ENCODE assay signal across 8 cellular contexts in genomic region chr5:128201065-128201926, GRCh38.
DNase-seq lines count a peak whose midpoint lies in the region; ATAC-seq and TF ChIP-seq lines count a peak whose summit lies in the region.

No MANE protein-coding gene starts in this region.

- H3K4me1 Mint-ChIP-seq in activated T-cell treated with anti-CD3 and anti-CD28 coated beads, Interleukin-2, amount 50 U/mL, for 72 hours (ENCODE audit: low read depth), result peaks cover 36% of the 10 kb centered on the region
- peaks cover 2 to 4% of the 10 kb centered on the region in 2 donors for H3K4me1 Mint-ChIP-seq in natural killer cell treated with Interleukin-12 subunit alpha and Interleukin-12 subunit beta and Interleukin-15 and Interleukin-18, amount 100 ng/mL, for 72 hours (ENCODE audit: low read depth in 2 of 2)

- no peaks in the 10 kb centered on the region for H3K79me2 ChIP-seq in PC-9 (ENCODE audit: low read depth)

- no peaks in the 10 kb centered on the region for H3K27me3 Mint-ChIP-seq in activated T-cell treated with anti-CD3 and anti-CD28 coated beads, Interleukin-2, amount 50 U/mL, for 72 hours (ENCODE audit: low read depth)
- H3K27me3 Mint-ChIP-seq in natural killer cell treated with Interleukin-12 subunit alpha and Interleukin-12 subunit beta and Interleukin-15 and Interleukin-18, amount 100 ng/mL, for 72 hours, result peaks cover 2 to 5% of the 10 kb centered on the region in 2 donors

- peak; percentile 71 for TF ChIP-seq CTCF in GM20000 (IDR thresholded peaks at IDR 0.05; ENCODE audit: extremely low read depth, missing control alignments)
- TF ChIP-seq CTCF in PC-9 (conservative IDR thresholded peaks at IDR 0.05), result peak; percentile 90
- peak; percentile 55 for TF ChIP-seq CTCF in fibroblast of mammary gland (conservative IDR thresholded peaks at IDR 0.05; ENCODE audit: control insufficient read depth, insufficient read depth, low read depth, low read length)

- no TSS peak for BruUV-seq in PC-9 (replicated peaks; lab: Mats Ljungman, UMichigan)

- H3K4me1 ChIP-seq in PC-9 (replicated peaks; ENCODE audit: insufficient read depth), result peaks cover 50% of the 10 kb centered on the region

- CTCF ChIA-PET in PC-9 (lab: Charles Lee), result interaction anchor here (0.5 to 1.0 kb wide), 2 partner anchors 323 to 637 kb away, joined by 4 read pairs; no protein-coding TSS in a partner anchor

- peak overlapping the region; percentile 81 for H3K4me2 ChIP-seq in PC-9

- H3K4me3 Mint-ChIP-seq in activated T-cell treated with anti-CD3 and anti-CD28 coated beads, Interleukin-2, amount 50 U/mL, for 72 hours, result peak overlapping the region; percentile 53 to 70
- no peak overlapping the region for H3K4me3 Mint-ChIP-seq in natural killer cell treated with Interleukin-12 subunit alpha and Interleukin-12 subunit beta and Interleukin-15 and Interleukin-18, amount 100 ng/mL, for 72 hours

- H3F3A ChIP-seq in PC-9 (ENCODE audit: insufficient read depth, low read depth), result peaks cover 42% of the 10 kb centered on the region

- peaks cover 8% of the 10 kb centered on the region; the same call in 1 of the 2 replicates for H3K9me3 ChIP-seq in PC-9 (ENCODE audit: insufficient read depth, low read depth)

- peak overlapping the region; percentile 60 for H2AFZ ChIP-seq in PC-9

- POLR2A ChIA-PET in PC-9 (lab: Charles Lee; ENCODE audit: unreplicated experiment), result interaction anchor here (0.7 kb wide), 1 partner anchor 187 kb away, joined by 3 read pairs; no protein-coding TSS in a partner anchor

- peak; percentile 86 to 87 for ATAC-seq in activated T-cell treated with anti-CD3 and anti-CD28 coated beads, Interleukin-2, amount 50 U/mL, for 72 hours (replicated peaks in 1 of 2)
- peak; percentile 89 to 91 for ATAC-seq in natural killer cell treated with Interleukin-12 subunit alpha and Interleukin-12 subunit beta and Interleukin-15 and Interleukin-18, amount 100 ng/mL, for 72 hours

- intact Hi-C loops in PC-9 (cut with micrococcal nuclease; ENCODE audit: unreplicated experiment), result loop anchor here (1.0 kb wide), 4 partner anchors 118 to 444 kb away; partner anchors contain the start of gene SLC12A2

- peaks cover 1 to 6% of the 10 kb centered on the region in 2 donors for H3K9me3 Mint-ChIP-seq in activated T-cell treated with anti-CD3 and anti-CD28 coated beads, Interleukin-2, amount 50 U/mL, for 72 hours
- no peaks in the 10 kb centered on the region for H3K9me3 Mint-ChIP-seq in natural killer cell treated with Interleukin-12 subunit alpha and Interleukin-12 subunit beta and Interleukin-15 and Interleukin-18, amount 100 ng/mL, for 72 hours

- H3K4me3 ChIP-seq in PC-9, result peak overlapping the region; percentile 44; the same call in 1 of the 2 replicates
- H3K4me3 ChIP-seq in fibroblast of mammary gland (ENCODE audit: control insufficient read depth, low read depth, low read length), result peak overlapping the region; percentile 20

- no peak overlapping the region for H3K27ac Mint-ChIP-seq in activated T-cell treated with anti-CD3 and anti-CD28 coated beads, Interleukin-2, amount 50 U/mL, for 72 hours
- H3K27ac Mint-ChIP-seq in natural killer cell treated with Interleukin-12 subunit alpha and Interleukin-12 subunit beta and Interleukin-15 and Interleukin-18, amount 100 ng/mL, for 72 hours, result no peak overlapping the region

- H3K27ac ChIP-seq in PC-9, result peak overlapping the region; percentile 99

- no peaks in the 10 kb centered on the region for H3K27me3 ChIP-seq in PC-9 (ENCODE audit: insufficient read depth, low read depth)

- H4K20me1 ChIP-seq in PC-9 (ENCODE audit: insufficient read depth), result no peaks in the 10 kb centered on the region

- no peaks in the 10 kb centered on the region for H3K36me3 ChIP-seq in PC-9 (ENCODE audit: low read depth)

- DNase-seq in D341Med (ENCODE audit: low spot score) (peak; percentile 89), GM20000 (ENCODE audit: low spot score) (peak; percentile 86), HK-2 (ENCODE audit: unreplicated experiment) (peak; percentile 73), PC-9 (peak; percentile 86 to 91), fibroblast of mammary gland (ENCODE audit: low read depth) (peak; percentile 53)
- DNase-seq in activated T-cell treated with anti-CD3 and anti-CD28 coated beads, Interleukin-2, amount 50 U/mL, for 72 hours, result peak; percentile 87 to 90
- DNase-seq in natural killer cell treated with Interleukin-12 subunit alpha and Interleukin-12 subunit beta and Interleukin-15 and Interleukin-18, amount 100 ng/mL, for 72 hours (ENCODE audit: low spot score), result peak; percentile 74
- peak; percentile 57 to 88 (median 73) for DNase-seq in stimulated activated naive CD4-positive, alpha-beta T cell (lab: John Stamatoyannopoulos, UW)

- H3K9me2 ChIP-seq in PC-9 (ENCODE audit: insufficient read depth), result no peaks in the 10 kb centered on the region

- peaks cover 4 to 9% of the 10 kb centered on the region in 2 donors for H3K36me3 Mint-ChIP-seq in activated T-cell treated with anti-CD3 and anti-CD28 coated beads, Interleukin-2, amount 50 U/mL, for 72 hours (ENCODE audit: insufficient read depth in 2 of 2)
- no peaks in the 10 kb centered on the region for H3K36me3 Mint-ChIP-seq in natural killer cell treated with Interleukin-12 subunit alpha and Interleukin-12 subunit beta and Interleukin-15 and Interleukin-18, amount 100 ng/mL, for 72 hours

Comparison
In these comparisons a context has a peak if more than half of its experiments do, and no peak if none do; other contexts are left out.
1. Peak in every context shown above with its lines: DNase-seq, ATAC-seq, H3K4me3 ChIP-seq and H3K27ac ChIP-seq.